15 cellular contexts compared by ENCODE assay signal in genomic region chr9:129330711-129331279, GRCh38.
DNase-seq lines count a peak whose midpoint lies in the region; ATAC-seq and TF ChIP-seq lines count a peak whose summit lies in the region.
"Had no signal": no experiment of that assay in that cellular context is flagged by ENCODE, and none has a peak within 500 bp of the region (broad histone marks: within the 10 kb centered on the region; RNA-seq: fewer than 3 reads in every experiment).

No MANE protein-coding gene starts in this region.

- H3K9me3 ChIP-seq in RWPE2 (ENCODE audit: severe bottlenecking), result no peaks in the 10 kb centered on the region

- H3K4me3 ChIP-seq in RWPE2 (ENCODE audit: severe bottlenecking) (no peak overlapping the region), fibroblast of the aortic adventitia (ENCODE audit: low read depth, low read length) (no peak overlapping the region)

- H3K27me3 ChIP-seq in RWPE2 (ENCODE audit: insufficient read depth, poor library complexity, severe bottlenecking), result no peaks in the 10 kb centered on the region

- DNase-seq in stimulated activated CD4-positive, alpha-beta T cell treated with anti-CD3 and anti-CD28 coated beads, Interleukin-1b, Interleukin-23, amount 100 ng/mL, for 48 hours, result peak; percentile 38
- no peak for DNase-seq in stimulated activated CD4-positive, alpha-beta T cell treated with anti-CD3 and anti-CD28 coated beads, Interleukin-4, amount 100 ng/mL, for 4 hours
- DNase-seq in RWPE2 (ENCODE audit: low spot score) (no peak), fibroblast of the aortic adventitia (ENCODE audit: low read depth) (no peak), NCI-H774 (lab: John Stamatoyannopoulos, UW) (no peak)
- DNase-seq in activated CD4-positive, CD25-positive, alpha-beta regulatory T cell (lab: John Stamatoyannopoulos, UW), result no peak
- DNase-seq: activated T-cell treated with anti-CD3 and anti-CD28 coated beads, Interleukin-2, amount 50 U/mL, for 48 hours; C1 segment of cervical spinal cord; SHP77; stimulated activated naive CD4-positive, alpha-beta T cell treated with Interleukin-2 at 50 U/mL for 16 hours had no signal

- ATAC-seq in RWPE2 (ENCODE audit: low read depth), result no peak
- ATAC-seq in HG02938 (IDR thresholded peaks at IDR 0.05; ENCODE audit: unreplicated experiment), result no peak
- no peak for ATAC-seq in HG03045 (IDR thresholded peaks at IDR 0.05; ENCODE audit: unreplicated experiment)
- ATAC-seq: WTC11 had no signal

- peaks cover 28% of the 10 kb centered on the region for H3K4me1 ChIP-seq in RWPE2 (ENCODE audit: insufficient read depth, poor library complexity, severe bottlenecking)

- peaks cover 5% of the 10 kb centered on the region; the same call in 1 of the 2 replicates for H3K36me3 ChIP-seq in RWPE2 (ENCODE audit: low read depth)

- TF ChIP-seq CTCF in RWPE2 (IDR thresholded peaks at IDR 0.05; ENCODE audit: poor library complexity, severe bottlenecking) (no peak), fibroblast of the aortic adventitia (IDR thresholded peaks at IDR 0.05; ENCODE audit: insufficient read depth, low read length) (peak; percentile 4)

- peak overlapping the region; percentile 100 for H3K27ac ChIP-seq in RWPE2 (ENCODE audit: poor library complexity, severe bottlenecking)
- H3K27ac ChIP-seq: KMS-11, parathyroid adenoma had no signal
